In the genomic region with DNA sequence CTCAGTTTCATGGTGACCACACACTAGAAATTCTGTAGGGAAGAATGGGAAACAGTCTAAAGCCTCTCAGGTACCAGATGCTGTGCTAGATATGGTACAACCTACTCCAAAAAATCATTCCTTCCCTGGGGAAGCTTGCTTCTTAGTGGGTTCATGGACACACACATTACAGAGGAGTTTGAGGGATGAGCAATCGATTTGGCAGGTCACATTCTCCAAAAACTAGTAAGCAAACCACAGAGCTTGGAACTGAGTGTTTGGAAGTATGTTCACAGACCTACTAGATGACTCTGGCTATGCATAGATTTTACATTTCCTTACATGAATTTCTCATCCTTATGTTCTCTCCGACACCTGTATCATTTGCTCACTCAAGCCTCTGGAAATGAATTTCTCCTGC, we compare ENCODE assay signal across 20 cellular contexts. TPM values are rescaled to one million over a fixed set of nuclear protein-coding genes. Genes with fewer than 3 reads are reported as not detected.
A peak's percentile ranks its signal among the peaks of the same experiment; 100 is the strongest.
DNase-seq lines count a peak whose midpoint lies in the region; ATAC-seq and TF ChIP-seq lines count a peak whose summit lies in the region.
"Had no signal": no experiment of that assay in that cellular context is flagged by ENCODE, and none has a peak within 500 bp of the region (broad histone marks: within the 10 kb centered on the region; RNA-seq: fewer than 3 reads in every experiment).

No MANE protein-coding gene starts in this region.

- H3K4me1 ChIP-seq in RWPE2 (ENCODE audit: insufficient read depth, poor library complexity, severe bottlenecking) (peaks cover 52% of the 10 kb centered on the region), skeletal muscle satellite cell (ENCODE audit: control insufficient read depth, insufficient read depth, low read length) (peaks cover 49% of the 10 kb centered on the region)

- intact Hi-C loops in CD14-positive monocyte (cut with micrococcal nuclease) = no loop called here

- H3K4me3 ChIP-seq in RWPE2 (ENCODE audit: severe bottlenecking) (no peak overlapping the region), epithelial cell of esophagus (ENCODE audit: low read length) (no peak overlapping the region), skeletal muscle satellite cell (ENCODE audit: low read length) (no peak overlapping the region)
- H3K4me3 ChIP-seq: tibial nerve had no signal

- TF ChIP-seq CTCF in RWPE2 (IDR thresholded peaks at IDR 0.05; ENCODE audit: poor library complexity, severe bottlenecking) = no peak
- no peak for TF ChIP-seq CTCF in epithelial cell of esophagus (IDR thresholded peaks at IDR 0.05; ENCODE audit: insufficient read depth, low read depth, low read length, missing control alignments)
- TF ChIP-seq CTCF in CD14-positive monocyte (IDR thresholded peaks at IDR 0.05) = no peak

- peak overlapping the region; percentile 91 for H3K27ac ChIP-seq in RWPE2 (ENCODE audit: poor library complexity, severe bottlenecking)

- H3K4me1 Mint-ChIP-seq in CD14-positive monocyte = peaks cover 7% of the 10 kb centered on the region
- H3K4me1 Mint-ChIP-seq: activated B cell treated with CpG ODN at 0.5 μM for 24 hours; activated naive CD8-positive, alpha-beta T cell treated with anti-CD3 and anti-CD28 coated beads, Interleukin-2, amount 10 ng/mL, durations not matched to agents 7 days and 5 days had no signal

- H3K27me3 ChIP-seq in RWPE2 (ENCODE audit: insufficient read depth, poor library complexity, severe bottlenecking) (no peaks in the 10 kb centered on the region), skeletal muscle satellite cell (ENCODE audit: control insufficient read depth, insufficient read depth, low read length) (no peaks in the 10 kb centered on the region)
- H3K27me3 ChIP-seq: tibial nerve had no signal

- peak; percentile 77 for DNase-seq in GM04504 (ENCODE audit: low read depth)
- no peak for DNase-seq in RWPE2 (ENCODE audit: low spot score)
- peak; percentile 77 for DNase-seq in epithelial cell of esophagus (ENCODE audit: low read depth)
- DNase-seq in CD14-positive monocyte (ENCODE audit: low spot score) = no peak
- no peak for DNase-seq in nucleus accumbens (lab: John Stamatoyannopoulos, UW)
- DNase-seq in NCI-H2196 (lab: John Stamatoyannopoulos, UW; ENCODE audit: unreplicated experiment) = no peak
- DNase-seq: activated B cell treated with CpG ODN at 0.5 μM for 24 hours; activated naive CD8-positive, alpha-beta T cell treated with anti-CD3 and anti-CD28 coated beads, Interleukin-2, amount 10 ng/mL, durations not matched to agents 7 days and 5 days; COR-L47; GF-D8; KG1; natural killer cell; NCI-H1436; NCI-H446; retina; stimulated activated CD4-positive, alpha-beta T cell treated with anti-CD3 and anti-CD28 coated beads, Interleukin-2, amount 100 ng/mL, for 48 hours had no signal

- H3K9me3 ChIP-seq in RWPE2 (ENCODE audit: severe bottlenecking) = no peaks in the 10 kb centered on the region
- no peaks in the 10 kb centered on the region for H3K9me3 ChIP-seq in skeletal muscle satellite cell (replicated peaks; ENCODE audit: low read length)

- H3K36me3 ChIP-seq in RWPE2 (ENCODE audit: low read depth) (peaks cover 13% of the 10 kb centered on the region), skeletal muscle satellite cell (ENCODE audit: insufficient read depth, low read length) (no peaks in the 10 kb centered on the region)

- H3K4me2 ChIP-seq in skeletal muscle satellite cell (ENCODE audit: low read length) = peak overlapping the region; percentile 48

- H3K27me3 Mint-ChIP-seq in CD14-positive monocyte (ENCODE audit: low read depth in 3 of 3) = peaks cover 0 to 6% (median 2%) of the 10 kb centered on the region in 3 donors
- H3K27me3 Mint-ChIP-seq: activated naive CD8-positive, alpha-beta T cell treated with anti-CD3 and anti-CD28 coated beads, Interleukin-2, amount 10 ng/mL, durations not matched to agents 7 days and 5 days had no signal

- H3K36me3 Mint-ChIP-seq in CD14-positive monocyte = no peaks in the 10 kb centered on the region
- H3K36me3 Mint-ChIP-seq: natural killer cell had no signal

- H3K9me3 Mint-ChIP-seq in CD14-positive monocyte = peaks cover 2 to 8% (median 5%) of the 10 kb centered on the region in 7 donors

- peak overlapping the region; percentile 51 for H3K9ac ChIP-seq in skeletal muscle satellite cell (ENCODE audit: low read depth, low read length)

- no peak overlapping the region for H3K27ac Mint-ChIP-seq in CD14-positive monocyte
- H3K27ac Mint-ChIP-seq: activated B cell treated with CpG ODN at 0.5 μM for 24 hours; activated naive CD8-positive, alpha-beta T cell treated with anti-CD3 and anti-CD28 coated beads, Interleukin-2, amount 10 ng/mL, durations not matched to agents 7 days and 5 days; natural killer cell had no signal

- peak; percentile 71 for ATAC-seq in RWPE2 (ENCODE audit: low read depth)
- no peak for ATAC-seq in HG03520 (IDR thresholded peaks at IDR 0.05; ENCODE audit: unreplicated experiment)
- ATAC-seq: esophagus mucosa, natural killer cell had no signal

- H3K4me3 Mint-ChIP-seq in CD14-positive monocyte = no peak overlapping the region
- H3K4me3 Mint-ChIP-seq: activated B cell treated with CpG ODN at 0.5 μM for 24 hours; activated naive CD8-positive, alpha-beta T cell treated with anti-CD3 and anti-CD28 coated beads, Interleukin-2, amount 10 ng/mL, durations not matched to agents 7 days and 5 days; natural killer cell had no signal

RNA-seq across cellular contexts. Expression of a gene that starts 10.8 kb away (rescaled TPM):
- 5.9 and 7.6 TPM in 2 replicates for total RNA-seq in skeletal muscle satellite cell (2012; rRNA removed)
- polyA plus RNA-seq in CD14-positive monocyte = under 1 TPM; 0.37 to 0.63 TPM

RNA-seq across cellular contexts. Expression of a gene that starts 30.5 kb away (rescaled TPM):
- 29.5 and 34.0 TPM in 2 replicates for total RNA-seq in skeletal muscle satellite cell (2012; rRNA removed)
- polyA plus RNA-seq in CD14-positive monocyte = under 1 TPM; 0.25 to 0.47 TPM

Comparison
In these comparisons a context has a peak if more than half of its experiments do, and no peak if none do; other contexts are left out.
1. DNase-seq: peak in GM04504 (single experiment) and epithelial cell of esophagus (single experiment); none in RWPE2 (single experiment), CD14-positive monocyte (single experiment), nucleus accumbens (0 of 56) and NCI-H2196 (single experiment).